ENCODE assay signal across 7 cellular contexts in the genomic region with DNA sequence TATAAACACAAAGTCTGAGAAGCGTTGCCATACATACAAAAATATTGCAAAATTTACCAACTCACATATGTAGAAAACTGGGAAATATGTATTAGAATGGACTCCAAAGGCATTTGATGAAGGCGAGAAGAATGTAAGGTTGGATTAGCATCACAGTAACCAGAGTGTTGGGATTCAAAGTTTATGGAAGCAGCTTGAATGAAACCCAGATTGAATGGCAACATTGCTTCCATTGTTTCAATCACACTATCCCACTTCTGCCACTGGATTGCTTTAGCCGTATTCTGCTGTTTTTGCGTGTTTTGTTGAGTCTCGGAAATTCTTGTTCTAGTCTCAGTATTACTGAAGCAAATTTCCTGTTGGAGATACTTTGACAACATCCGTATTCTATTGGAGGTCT.
"Had no signal": no experiment of that assay in that cellular context is flagged by ENCODE, and none has a peak within 500 bp of the region (broad histone marks: within the 10 kb centered on the region; RNA-seq: fewer than 3 reads in every experiment).

No MANE protein-coding gene starts in this region.

- H3K4me2 ChIP-seq: KMS-11 had no signal

- H3K4me3 Mint-ChIP-seq: H9, IgD-negative memory B cell had no signal

- H2AFZ ChIP-seq: GM23248 had no signal

- DNase-seq: GM23248, H9, HCEC 1CT, KBM-7 had no signal

- H3K27me3 Mint-ChIP-seq: IgD-negative memory B cell had no signal

- H3K9me3 Mint-ChIP-seq: H9 had no signal

- H3K27ac Mint-ChIP-seq: H9, IgD-negative memory B cell had no signal

- H3K4me3 ChIP-seq: GM23248 had no signal

- ATAC-seq: HepG2 had no signal

- H3K4me1 Mint-ChIP-seq: IgD-negative memory B cell had no signal

- H3K36me3 Mint-ChIP-seq: IgD-negative memory B cell had no signal

- H3K27ac ChIP-seq: GM23248, KMS-11 had no signal
